Comparison of ENCODE assay signal across 8 cellular contexts in genomic region chr1:145885738-145886287, GRCh38. TPM values are rescaled to one million over a fixed set of nuclear protein-coding genes. Genes with fewer than 3 reads are reported as not detected.
DNase-seq lines count a peak whose midpoint lies in the region; ATAC-seq and TF ChIP-seq lines count a peak whose summit lies in the region.

Gene ANKRD35 (minus strand): TSS chr1:145885866. CDS start chr1:145885758, 108 bp downstream.

- H4K20me1 ChIP-seq in SU-DHL-6 (ENCODE audit: low read depth, low read length): no peaks in the 10 kb centered on the region

- no peak within 1 kb of the TSS for H3K27ac Mint-ChIP-seq in activated naive CD8-positive, alpha-beta T cell treated with anti-CD3 and anti-CD28 coated beads, Interleukin-2, amount 10 ng/mL, durations not matched to agents 7 days and 5 days

- H3K79me1 ChIP-seq in trophoblast cell (ENCODE audit: low read length): no peaks in the 10 kb centered on the region

- no peaks in the 10 kb centered on the region for H3K9me3 ChIP-seq in SU-DHL-6 (ENCODE audit: insufficient read depth, low read length)
- no peaks in the 10 kb centered on the region for H3K9me3 ChIP-seq in heart left ventricle
- no peaks in the 10 kb centered on the region for H3K9me3 ChIP-seq in trophoblast cell (ENCODE audit: insufficient read depth, low read depth, low read length)
- no peaks in the 10 kb centered on the region for H3K9me3 ChIP-seq in thyroid gland

- WGBS in heart left ventricle, 4 donors: 0 to 1% (median 0%) methylated on average over 16 to 36 of the region's 36 CpGs
- no CpG with 5 or more reads among the region's 36 CpGs for WGBS in trophoblast cell (ENCODE audit: extremely low coverage, insufficient coverage, insufficient read length)
- WGBS in thyroid gland, 2 donors: 0 to 1% methylated on average over 4 to 21 of the region's 36 CpGs

- no peak within 1 kb of the TSS for H4K12ac ChIP-seq in trophoblast cell (ENCODE audit: low read depth, low read length)

- H3K27me3 ChIP-seq in SU-DHL-6 (ENCODE audit: low read length) (no peaks in the 10 kb centered on the region), heart left ventricle (peaks cover 0 to 5% (median 0%) of the 10 kb centered on the region in 9 donors), trophoblast cell (ENCODE audit: insufficient read depth, low read length) (peaks cover 8% of the 10 kb centered on the region), thyroid gland (no peaks in the 10 kb centered on the region)

- H3K36me3 ChIP-seq in SU-DHL-6 (ENCODE audit: low read length) (no peaks in the 10 kb centered on the region), heart left ventricle (no peaks in the 10 kb centered on the region), trophoblast cell (ENCODE audit: control insufficient read depth in 1 of 2, insufficient read depth in 2 of 2, low read length in 2 of 2) (no peaks in the 10 kb centered on the region), thyroid gland (no peaks in the 10 kb centered on the region)

- H2AFZ ChIP-seq in SU-DHL-6 (ENCODE audit: low read depth, low read length, severe bottlenecking): peak within 1 kb of the TSS; percentile 97
- peak within 1 kb of the TSS; percentile 91 for H2AFZ ChIP-seq in trophoblast cell (ENCODE audit: insufficient read depth, low read length, poor library complexity)

- peaks cover 26% of the 10 kb centered on the region for H3K27me3 Mint-ChIP-seq in activated naive CD8-positive, alpha-beta T cell treated with anti-CD3 and anti-CD28 coated beads, Interleukin-2, amount 10 ng/mL, durations not matched to agents 7 days and 5 days

- H3K4me3 ChIP-seq in GM12865 (ENCODE audit: low read depth, low read length) (peak within 1 kb of the TSS; percentile 70), SU-DHL-6 (ENCODE audit: insufficient read depth, low read length, poor library complexity, severe bottlenecking) (peak within 1 kb of the TSS; percentile 83), heart left ventricle (peak within 1 kb of the TSS; percentile 46 to 97 (median 76)), trophoblast cell (ENCODE audit: low read depth, low read length) (peak within 1 kb of the TSS; percentile 75), thyroid gland (replicated peaks in 1 of 3) (peak within 1 kb of the TSS in 2 of 3 donors; percentile 33 to 42)

- DNase-seq in GM12865 (ENCODE audit: low read depth) (peak; percentile 72), NCI-H1048 (lab: John Stamatoyannopoulos, UW) (peak; percentile 72), heart left ventricle (peak; percentile 85 to 93 (median 89)), trophoblast cell (peak; percentile 78 to 84), thyroid gland (peak; percentile 88 to 91)
- DNase-seq in activated naive CD8-positive, alpha-beta T cell treated with anti-CD3 and anti-CD28 coated beads, Interleukin-2, amount 10 ng/mL, durations not matched to agents 7 days and 5 days: peak; percentile 91

- H3K79me2 ChIP-seq in SU-DHL-6 (ENCODE audit: insufficient read depth, low read length) (no peaks in the 10 kb centered on the region), trophoblast cell (ENCODE audit: control insufficient read depth, insufficient read depth, low read length, poor library complexity) (no peaks in the 10 kb centered on the region)

- H4K8ac ChIP-seq in trophoblast cell (ENCODE audit: low read depth, low read length): no peak within 1 kb of the TSS

- H3F3A ChIP-seq in SU-DHL-6 (ENCODE audit: insufficient read depth): no peaks in the 10 kb centered on the region

- H2BK120ac ChIP-seq in trophoblast cell (ENCODE audit: insufficient read depth, low read length, poor library complexity): no peak within 1 kb of the TSS

- TF ChIP-seq POLR2A in heart left ventricle (IDR thresholded peaks at IDR 0.05) (no peak), thyroid gland (IDR thresholded peaks at IDR 0.05) (no peak)

- POLR2A ChIA-PET in activated naive CD8-positive, alpha-beta T cell treated with anti-CD3 and anti-CD28 coated beads, Interleukin-2, amount 10 ng/mL, durations not matched to agents 7 days and 5 days (lab: Charles Lee): interaction anchor here (0.6 to 2.4 kb wide), 4 partner anchors 14 to 41 kb away, joined by 3 to 12 read pairs (median 4); partner anchors contain the start of genes NUDT17, PIAS3 and RBM8A

- H2AK5ac ChIP-seq in trophoblast cell (ENCODE audit: low read length): no peak within 1 kb of the TSS

- no peak within 1 kb of the TSS for H2BK5ac ChIP-seq in trophoblast cell (ENCODE audit: low read depth, low read length, poor library complexity)

- no peak within 1 kb of the TSS for H3K14ac ChIP-seq in trophoblast cell (ENCODE audit: low read length)

- H3K9ac ChIP-seq in SU-DHL-6 (ENCODE audit: low read length): peak within 1 kb of the TSS; percentile 24; the same call in 1 of the 2 replicates
- no peak within 1 kb of the TSS for H3K9ac ChIP-seq in trophoblast cell (ENCODE audit: low read length)

- H4K91ac ChIP-seq in trophoblast cell (ENCODE audit: low read depth, low read length): no peak within 1 kb of the TSS

- peak within 1 kb of the TSS; percentile 83 for H3K4me3 Mint-ChIP-seq in activated naive CD8-positive, alpha-beta T cell treated with anti-CD3 and anti-CD28 coated beads, Interleukin-2, amount 10 ng/mL, durations not matched to agents 7 days and 5 days

- H3K9me3 Mint-ChIP-seq in activated naive CD8-positive, alpha-beta T cell treated with anti-CD3 and anti-CD28 coated beads, Interleukin-2, amount 10 ng/mL, durations not matched to agents 7 days and 5 days: no peaks in the 10 kb centered on the region

- intact Hi-C loops in heart left ventricle (cut with DNase I) (no loop called here), thyroid gland (cut with DNase I) (no loop called here)

- H3K27ac ChIP-seq in SU-DHL-6 (ENCODE audit: low read depth, low read length) (no peak within 1 kb of the TSS), heart left ventricle (peak within 1 kb of the TSS in 8 of 12 donors; percentile 24 to 66 (median 51)), trophoblast cell (ENCODE audit: low read depth, low read length) (no peak within 1 kb of the TSS), thyroid gland (no peak within 1 kb of the TSS)

- H2BK12ac ChIP-seq in trophoblast cell (ENCODE audit: low read length): no peak within 1 kb of the TSS

- H3K36me3 Mint-ChIP-seq in activated naive CD8-positive, alpha-beta T cell treated with anti-CD3 and anti-CD28 coated beads, Interleukin-2, amount 10 ng/mL, durations not matched to agents 7 days and 5 days: no peaks in the 10 kb centered on the region

- TF ChIP-seq CTCF in GM12865 (IDR thresholded peaks at IDR 0.05; ENCODE audit: insufficient read depth, low read depth, low read length, missing control alignments): no peak
- TF ChIP-seq CTCF in SU-DHL-6 (IDR thresholded peaks at IDR 0.05; ENCODE audit: insufficient read depth, low read length, poor library complexity, severe bottlenecking): no peak
- TF ChIP-seq CTCF in heart left ventricle (IDR thresholded peaks at IDR 0.05): no peak
- TF ChIP-seq CTCF in thyroid gland (IDR thresholded peaks at IDR 0.05): no peak

- H3K4me1 ChIP-seq in heart left ventricle: peaks cover 0 to 19% (median 12%) of the 10 kb centered on the region in 12 donors
- peaks cover 0 to 2% of the 10 kb centered on the region in 2 experiments for H3K4me1 ChIP-seq in trophoblast cell (ENCODE audit: control insufficient read depth in 1 of 2, insufficient read depth in 2 of 2, low read length in 2 of 2)
- H3K4me1 ChIP-seq in thyroid gland: peaks cover 3 to 9% of the 10 kb centered on the region in 2 donors

- H3K9me2 ChIP-seq in SU-DHL-6 (replicated peaks; ENCODE audit: insufficient read depth, low read length): no peaks in the 10 kb centered on the region

- H3K18ac ChIP-seq in trophoblast cell (ENCODE audit: low read length): no peak within 1 kb of the TSS

- H3K4me1 Mint-ChIP-seq in activated naive CD8-positive, alpha-beta T cell treated with anti-CD3 and anti-CD28 coated beads, Interleukin-2, amount 10 ng/mL, durations not matched to agents 7 days and 5 days: peaks cover 13% of the 10 kb centered on the region

- H3K4me2 ChIP-seq in SU-DHL-6 (ENCODE audit: low read depth, low read length, poor library complexity, severe bottlenecking): peak within 1 kb of the TSS; percentile 77
- peak within 1 kb of the TSS; percentile 82 for H3K4me2 ChIP-seq in trophoblast cell (ENCODE audit: low read length)

- ATAC-seq in HG02623 (IDR thresholded peaks at IDR 0.05; ENCODE audit: unreplicated experiment): peak; percentile 99
- peak; percentile 100 for ATAC-seq in activated naive CD8-positive, alpha-beta T cell treated with anti-CD3 and anti-CD28 coated beads, Interleukin-2, amount 10 ng/mL, durations not matched to agents 7 days and 5 days (ENCODE audit: low read depth)
- ATAC-seq in heart left ventricle: peak; percentile 85 to 97 (median 96)

- no peak within 1 kb of the TSS for H3K23ac ChIP-seq in trophoblast cell (ENCODE audit: low read length)

- no peak within 1 kb of the TSS for H3K4ac ChIP-seq in trophoblast cell (ENCODE audit: low read depth, low read length)

RNA-seq across cellular contexts. Expression of gene ANKRD35, which starts in this region (rescaled TPM):
- under 1 TPM; 0.40 to 0.69 TPM for total RNA-seq in activated naive CD8-positive, alpha-beta T cell treated with anti-CD3 and anti-CD28 coated beads, Interleukin-2, amount 10 ng/mL, durations not matched to agents 7 days and 5 days
- total RNA-seq in heart left ventricle (1 to 10 TPM in 2 of 9 donors, under 1 TPM in 7; 0.29 to 1.4 (median 0.51) TPM), thyroid gland (1 to 10 TPM in 3 of 4 donors, under 1 TPM in 1; 0.58 to 3.8 (median 1.7) TPM)
- polyA plus RNA-seq in heart left ventricle: 1 to 10 TPM in 1 of 2 donors, under 1 TPM in 1; 0.50 to 1.5 TPM
- 0.03 and 0.04 TPM in 2 replicates for polyA plus RNA-seq in trophoblast cell (2013)

Comparison
In these comparisons a context has a peak if more than half of its experiments do, and no peak if none do; other contexts are left out.
1. Peak in DNase-seq and ATAC-seq in activated naive CD8-positive, alpha-beta T cell treated with anti-CD3 and anti-CD28 coated beads, Interleukin-2, amount 10 ng/mL, durations not matched to agents 7 days and 5 days; RNA of the gene not detected or under 1 TPM.
2. H3K27ac ChIP-seq: peak in heart left ventricle (8 of 12); none in SU-DHL-6 (single experiment), trophoblast cell (single experiment) and thyroid gland (0 of 3).
3. Peak in every context shown above with its lines, with median percentiles within 50 percentile points of each other: DNase-seq, H3K4me3 ChIP-seq and ATAC-seq.